In the genomic region with DNA sequence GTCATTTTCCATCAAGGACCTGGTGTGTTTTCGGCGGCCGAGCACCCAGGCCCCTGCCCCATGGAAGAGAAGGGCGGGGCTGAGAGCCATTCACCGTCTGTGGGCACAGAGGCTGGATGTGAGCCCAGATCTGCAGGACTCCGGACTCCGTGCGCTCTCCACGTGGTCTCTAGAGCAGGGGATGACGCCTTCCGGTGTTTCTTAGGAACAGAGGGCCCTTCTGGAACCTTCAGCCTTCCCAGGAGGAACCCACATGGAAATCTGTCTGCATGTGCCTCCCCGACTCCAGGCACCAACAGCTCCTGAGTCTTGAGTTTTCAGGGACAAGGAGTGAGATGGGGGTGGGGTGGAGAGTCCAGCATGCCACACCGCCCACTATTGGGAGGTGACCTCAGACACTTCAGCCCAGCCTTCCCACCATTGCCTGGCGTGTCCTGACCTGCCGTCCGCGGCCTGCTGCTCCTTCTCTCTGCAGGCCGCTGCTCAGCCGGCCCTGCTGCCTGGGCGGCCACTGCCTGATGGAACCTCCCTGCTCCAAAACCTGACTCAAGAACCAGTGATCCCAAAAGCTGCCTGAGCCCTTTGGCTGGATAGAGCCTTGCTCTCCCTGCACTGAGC, we compare ENCODE assay signal across 9 cellular contexts. TPM values are rescaled to one million over a fixed set of nuclear protein-coding genes. Genes with fewer than 3 reads are reported as not detected.
DNase-seq lines count a peak whose midpoint lies in the region; ATAC-seq and TF ChIP-seq lines count a peak whose summit lies in the region.
"Had no signal": no experiment of that assay in that cellular context is flagged by ENCODE, and none has a peak within 500 bp of the region (broad histone marks: within the 10 kb centered on the region; RNA-seq: fewer than 3 reads in every experiment).

No MANE protein-coding gene starts in this region.

- DNase-seq in A172 (ENCODE audit: low spot score) (peak; percentile 63), NCI-H2196 (lab: John Stamatoyannopoulos, UW; ENCODE audit: unreplicated experiment) (peak; percentile 70), epithelial cell of prostate (ENCODE audit: low read depth, low spot score) (peak; percentile 58), DMS 273 treated with DMSO at 0.1 percent for 48 hours (lab: John Stamatoyannopoulos, UW) (no peak)
- no peak for DNase-seq in activated CD8-positive, alpha-beta memory T cell treated with anti-CD3 and anti-CD28 coated beads, Interleukin-2, amount 50 U/mL, for 48 hours
- DNase-seq: stimulated activated CD8-positive, alpha-beta memory T cell treated with anti-CD3 and anti-CD28 coated beads, Interleukin-4, amount 100 ng/mL, for 48 hours had no signal

- ATAC-seq in GM18505 (IDR thresholded peaks at IDR 0.05; ENCODE audit: unreplicated experiment) (no peak), HG02852 (IDR thresholded peaks at IDR 0.05; ENCODE audit: unreplicated experiment) (no peak)

- TF ChIP-seq POLR2A in GM18505 (IDR thresholded peaks at IDR 0.05; ENCODE audit: borderline replicate concordance, extremely low read depth, insufficient read depth, insufficient read length): no peak

- H3K9ac ChIP-seq in mucosa of rectum (ENCODE audit: low read depth in 1 of 2, low read length in 2 of 2): peak overlapping the region in 1 of 2 donors; percentile 4

- no peaks in the 10 kb centered on the region for H3K27me3 ChIP-seq in mucosa of rectum (ENCODE audit: control insufficient read depth in 2 of 2, insufficient read depth in 2 of 2, low read length in 2 of 2)

- H3K27ac ChIP-seq in epithelial cell of prostate (peak overlapping the region; percentile 95), mucosa of rectum (ENCODE audit: low read depth in 2 of 2, low read length in 2 of 2) (peak overlapping the region; percentile 74 to 75)

- no peaks in the 10 kb centered on the region for H3K36me3 ChIP-seq in mucosa of rectum (ENCODE audit: control insufficient read depth in 2 of 2, insufficient read depth in 2 of 2, low read length in 2 of 2)

- H3K4me1 ChIP-seq in mucosa of rectum (ENCODE audit: control insufficient read depth in 2 of 2, insufficient read depth in 2 of 2, low read length in 2 of 2): peaks cover 34 to 44% of the 10 kb centered on the region in 2 donors

- H3K4me3 ChIP-seq in mucosa of rectum (ENCODE audit: low read length in 2 of 2): no peak overlapping the region

- H3K9me3 ChIP-seq in mucosa of rectum (ENCODE audit: control insufficient read depth in 2 of 2, low read length in 2 of 2): no peaks in the 10 kb centered on the region

RNA-seq across cellular contexts. Expression of a gene that starts 2.4 kb away (rescaled TPM):
- 12.8 and 17.2 TPM in 2 replicates for total RNA-seq in A172 (2014; rRNA removed; shearing (Covaris generic))

Comparison
In these comparisons a context has a peak if more than half of its experiments do, and no peak if none do; other contexts are left out.
1. DNase-seq: peak in A172 (single experiment), NCI-H2196 (single experiment) and epithelial cell of prostate (single experiment); none in DMS 273 treated with DMSO at 0.1 percent for 48 hours (single experiment) and activated CD8-positive, alpha-beta memory T cell treated with anti-CD3 and anti-CD28 coated beads, Interleukin-2, amount 50 U/mL, for 48 hours (single experiment).